11 cellular contexts compared by ENCODE assay signal in the genomic region with DNA sequence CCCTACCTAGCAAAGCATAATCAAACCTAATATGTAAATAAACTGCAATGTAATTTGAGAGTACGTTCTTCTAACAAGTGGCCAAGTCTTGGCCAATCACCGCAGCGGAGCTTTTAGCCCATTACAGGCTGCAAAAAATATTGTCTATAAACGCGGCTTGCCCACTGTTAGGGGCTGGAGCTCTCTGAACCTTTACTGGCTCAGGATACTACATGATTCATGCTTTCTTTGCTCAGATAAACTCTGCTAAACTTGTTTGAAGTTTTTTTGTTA. TPM values are rescaled to one million over a fixed set of nuclear protein-coding genes. Genes with fewer than 3 reads are reported as not detected.
DNase-seq lines count a peak whose midpoint lies in the region; TF ChIP-seq lines count a peak whose summit lies in the region.
"Had no signal": no experiment of that assay in that cellular context is flagged by ENCODE, and none has a peak within 500 bp of the region (broad histone marks: within the 10 kb centered on the region; RNA-seq: fewer than 3 reads in every experiment).

No MANE protein-coding gene starts in this region.

- intact Hi-C loops in dorsolateral prefrontal cortex (cut with DNase I) = loop anchor here (1.0 to 5.0 kb wide), 2 partner anchors 34 to 57 kb away; a partner anchor contains a TSS

- H3K9me3 ChIP-seq in smooth muscle cell (replicated peaks; ENCODE audit: low read depth) = no peaks in the 10 kb centered on the region

- H3K4me3 Mint-ChIP-seq in T-helper 2 cell treated with Interferon-gamma antibody and Interleukin-4, amounts not matched to agents 5 μg/mL and 100 μg/mL, for 36 hours = no peak overlapping the region

- H3K27ac Mint-ChIP-seq in T-helper 2 cell treated with Interferon-gamma antibody and Interleukin-4, amounts not matched to agents 5 μg/mL and 100 μg/mL, for 36 hours = no peak overlapping the region

- H3K4me2 ChIP-seq in smooth muscle cell = peak overlapping the region; percentile 90

- H3K27me3 ChIP-seq in dorsolateral prefrontal cortex (no peaks in the 10 kb centered on the region), smooth muscle cell (ENCODE audit: low read depth) (no peaks in the 10 kb centered on the region)

- WGBS in smooth muscle cell (ENCODE audit: low lambda C conversion rate) = 96% methylated on average over 5 of the region's 5 CpGs

- peak; percentile 63 for DNase-seq in NCI-H748 (lab: John Stamatoyannopoulos, UW; ENCODE audit: unreplicated experiment)
- DNase-seq in NCI-H748 treated with DMSO at 0.1 percent for 48 hours (lab: John Stamatoyannopoulos, UW) = no peak
- peak; percentile 28 for DNase-seq in NCI-H2029 treated with DMSO at 0.1 percent for 48 hours (lab: John Stamatoyannopoulos, UW)
- DNase-seq in dorsolateral prefrontal cortex = no peak
- no peak for DNase-seq in smooth muscle cell (lab: John Stamatoyannopoulos, UW; ENCODE audit: unreplicated experiment)
- DNase-seq in T-helper 2 cell treated with Interferon-gamma antibody and Interleukin-4, amounts not matched to agents 5 μg/mL and 100 μg/mL, for 36 hours (ENCODE audit: low spot score) = no peak
- no peak for DNase-seq in cerebellar nuclear complex (lab: John Stamatoyannopoulos, UW)
- DNase-seq in NCI-H2227 (lab: John Stamatoyannopoulos, UW; ENCODE audit: unreplicated experiment) = no peak
- DNase-seq: activated CD8-positive, alpha-beta memory T cell treated with anti-CD3 and anti-CD28 coated beads, Interleukin-2, amount 50 U/mL, for 48 hours; NCI-H1048; T-helper 1 cell had no signal

- H3F3A ChIP-seq in smooth muscle cell (ENCODE audit: low read depth) = no peaks in the 10 kb centered on the region

- H3K9ac ChIP-seq in smooth muscle cell (ENCODE audit: low read depth) = no peak overlapping the region

- H3K4me1 ChIP-seq in smooth muscle cell (ENCODE audit: low read depth) = peaks cover 15% of the 10 kb centered on the region

- H3K27me3 Mint-ChIP-seq in T-helper 2 cell treated with Interferon-gamma antibody and Interleukin-4, amounts not matched to agents 5 μg/mL and 100 μg/mL, for 36 hours (ENCODE audit: low read depth) = no peaks in the 10 kb centered on the region

- H3K27ac ChIP-seq in dorsolateral prefrontal cortex = peak overlapping the region in 22 of 59 donors; percentile 79 to 96 (median 90)
- no peak overlapping the region for H3K27ac ChIP-seq in smooth muscle cell (ENCODE audit: low read depth)

- peak overlapping the region; percentile 89 for H2AFZ ChIP-seq in smooth muscle cell (ENCODE audit: low read depth)

- H3K4me3 ChIP-seq in dorsolateral prefrontal cortex (peak overlapping the region in 55 of 59 donors; percentile 10 to 99 (median 91)), smooth muscle cell (peak overlapping the region; percentile 79)

- peaks cover 19% of the 10 kb centered on the region for H3K79me2 ChIP-seq in smooth muscle cell (ENCODE audit: low read depth)

- TF ChIP-seq CTCF in dorsolateral prefrontal cortex (IDR thresholded peaks at IDR 0.05 in 54 of 56, conservative IDR thresholded peaks at IDR 0.05 in 2 of 56; ENCODE audit: low read depth in 1 of 56, partially characterized antibody in 56 of 56) (no peak), smooth muscle cell (IDR thresholded peaks at IDR 0.05; ENCODE audit: borderline replicate concordance, insufficient read depth, poor library complexity, severe bottlenecking) (no peak)

- H3K36me3 Mint-ChIP-seq in T-helper 2 cell treated with Interferon-gamma antibody and Interleukin-4, amounts not matched to agents 5 μg/mL and 100 μg/mL, for 36 hours (ENCODE audit: low read depth) = peaks cover 3% of the 10 kb centered on the region

- no peaks in the 10 kb centered on the region for H3K9me3 Mint-ChIP-seq in T-helper 2 cell treated with Interferon-gamma antibody and Interleukin-4, amounts not matched to agents 5 μg/mL and 100 μg/mL, for 36 hours

- peaks cover 24% of the 10 kb centered on the region for H3K4me1 Mint-ChIP-seq in T-helper 2 cell treated with Interferon-gamma antibody and Interleukin-4, amounts not matched to agents 5 μg/mL and 100 μg/mL, for 36 hours (ENCODE audit: low read depth)

- H3K36me3 ChIP-seq in smooth muscle cell (ENCODE audit: low read depth) = no peaks in the 10 kb centered on the region

- peaks cover 18% of the 10 kb centered on the region for H4K20me1 ChIP-seq in smooth muscle cell (ENCODE audit: low read depth)

RNA-seq across cellular contexts. Expression of a gene that starts 1.0 kb away (rescaled TPM):
- total RNA-seq in dorsolateral prefrontal cortex (10 to 100 TPM; 23.3 to 43.1 (median 31.6) TPM), smooth muscle cell (16.9 and 18.2 TPM in 2 replicates)
- polyA plus RNA-seq in smooth muscle cell = 35.1 and 44.2 TPM in 2 replicates

RNA-seq across cellular contexts. Expression of a gene that starts 57.4 kb away (rescaled TPM):
- total RNA-seq in dorsolateral prefrontal cortex (10 to 100 TPM in 119 of 120 experiments, 1 to 10 TPM in 1; 9.1 to 23.6 (median 15.5) TPM), smooth muscle cell (3.5 and 4.4 TPM in 2 replicates)
- 1.9 and 2.4 TPM in 2 replicates for polyA plus RNA-seq in smooth muscle cell

Comparison
In these comparisons a context has a peak if more than half of its experiments do, and no peak if none do; other contexts are left out.
1. DNase-seq: peak in NCI-H748 (single experiment) and NCI-H2029 treated with DMSO at 0.1 percent for 48 hours (single experiment); none in NCI-H748 treated with DMSO at 0.1 percent for 48 hours (single experiment), dorsolateral prefrontal cortex (0 of 10), smooth muscle cell (single experiment), T-helper 2 cell treated with Interferon-gamma antibody and Interleukin-4, amounts not matched to agents 5 μg/mL and 100 μg/mL, for 36 hours (single experiment), cerebellar nuclear complex (0 of 2) and NCI-H2227 (single experiment).